Comparison of ENCODE assay signal across 11 cellular contexts in genomic region chr3:172209333-172210321, GRCh38.
DNase-seq lines count a peak whose midpoint lies in the region; ATAC-seq and TF ChIP-seq lines count a peak whose summit lies in the region.
"Had no signal": no experiment of that assay in that cellular context is flagged by ENCODE, and none has a peak within 500 bp of the region (broad histone marks: within the 10 kb centered on the region; RNA-seq: fewer than 3 reads in every experiment).

No MANE protein-coding gene starts in this region.

- no peak overlapping the region for H3K4me3 Mint-ChIP-seq in stimulated activated naive CD8-positive, alpha-beta T cell treated with anti-CD3 and anti-CD28 coated beads, Interleukin-15, amount 100 ng/mL, for 72 hours
- H3K4me3 Mint-ChIP-seq in neural crest cell (peak overlapping the region; percentile 49), glutamatergic neuron (ENCODE audit: unreplicated experiment) (no peak overlapping the region)
- H3K4me3 Mint-ChIP-seq: T-helper 1 cell treated with Interleukin-12 subunit alpha and Interleukin-12 subunit beta and Interleukin-4 antibody, amounts not matched to agents 30 μg/mL and 1 μg/mL, for 36 hours had no signal

- H3K27ac ChIP-seq in aorta (ENCODE audit: low read depth in 1 of 2, low read length in 2 of 2): peak overlapping the region; percentile 78 to 91

- peak; percentile 41 for ATAC-seq in stimulated activated naive CD8-positive, alpha-beta T cell treated with anti-CD3 and anti-CD28 coated beads, Interleukin-15, amount 100 ng/mL, for 72 hours
- ATAC-seq in stimulated activated naive CD8-positive, alpha-beta T cell treated with anti-CD3 and anti-CD28 coated beads, Interleukin-15, Interleukin-2, amounts not matched to agents 100 U/mL and 50 U/mL, for 24 hours: no peak
- peak; percentile 88 for ATAC-seq in aorta (ENCODE audit: low FRiP score)

- no peak overlapping the region for H3K4me3 ChIP-seq in aorta (ENCODE audit: low read length in 2 of 2)
- H3K4me3 ChIP-seq: adrenal gland had no signal

- 6 to 12% methylated on average over 28 of the region's 28 CpGs for WGBS in aorta, 2 donors

- H3K9me3 Mint-ChIP-seq in stimulated activated naive CD8-positive, alpha-beta T cell treated with anti-CD3 and anti-CD28 coated beads, Interleukin-15, amount 100 ng/mL, for 72 hours: peaks cover 4 to 9% of the 10 kb centered on the region in 2 donors
- H3K9me3 Mint-ChIP-seq in neural crest cell (no peaks in the 10 kb centered on the region), glutamatergic neuron (ENCODE audit: unreplicated experiment) (no peaks in the 10 kb centered on the region)

- TF ChIP-seq CTCF in neural crest cell (conservative IDR thresholded peaks at IDR 0.05): no peak
- TF ChIP-seq CTCF in glutamatergic neuron (IDR thresholded peaks at IDR 0.05; ENCODE audit: partially characterized antibody, unreplicated experiment): no peak

- no peaks in the 10 kb centered on the region for H3K27me3 Mint-ChIP-seq in stimulated activated naive CD8-positive, alpha-beta T cell treated with anti-CD3 and anti-CD28 coated beads, Interleukin-15, amount 100 ng/mL, for 72 hours
- H3K27me3 Mint-ChIP-seq in neural crest cell (ENCODE audit: low read depth): no peaks in the 10 kb centered on the region
- no peaks in the 10 kb centered on the region for H3K27me3 Mint-ChIP-seq in glutamatergic neuron (ENCODE audit: unreplicated experiment)

- no peak for DNase-seq in stimulated activated naive CD8-positive, alpha-beta T cell treated with anti-CD3 and anti-CD28 coated beads, Interleukin-15, amount 100 ng/mL, for 72 hours
- DNase-seq in stimulated activated naive CD8-positive, alpha-beta T cell treated with anti-CD3 and anti-CD28 coated beads, Interleukin-15, Interleukin-2, amounts not matched to agents 100 U/mL and 50 U/mL, for 24 hours: no peak
- DNase-seq in glomerular visceral epithelial cell (ENCODE audit: extremely low spot score) (peak; percentile 84), neural crest cell (ENCODE audit: low read depth, low spot score) (no peak), aorta (peak; percentile 89 to 92), NCI-H2107 (lab: John Stamatoyannopoulos, UW) (no peak), HuH-7.5 (ENCODE audit: low spot score) (no peak), glutamatergic neuron (no peak)
- DNase-seq: adrenal gland, NCI-H748 treated with DMSO at 0.1 percent for 48 hours had no signal

- no peaks in the 10 kb centered on the region for H3K27me3 ChIP-seq in aorta (ENCODE audit: control insufficient read depth in 1 of 2, insufficient read depth in 2 of 2, low read length in 1 of 2)
- H3K27me3 ChIP-seq: adrenal gland had no signal

- intact Hi-C loops in aorta (cut with DNase I): loop anchor here (1.0 to 10.0 kb wide), 7 partner anchors 38 to 167 kb away; no protein-coding TSS in a partner anchor

- H3K27ac Mint-ChIP-seq in stimulated activated naive CD8-positive, alpha-beta T cell treated with anti-CD3 and anti-CD28 coated beads, Interleukin-15, amount 100 ng/mL, for 72 hours: no peak overlapping the region
- H3K27ac Mint-ChIP-seq in neural crest cell (ENCODE audit: unreplicated experiment) (no peak overlapping the region), glutamatergic neuron (ENCODE audit: unreplicated experiment) (no peak overlapping the region)
- H3K27ac Mint-ChIP-seq: T-helper 1 cell treated with Interleukin-12 subunit alpha and Interleukin-12 subunit beta and Interleukin-4 antibody, amounts not matched to agents 30 μg/mL and 1 μg/mL, for 36 hours had no signal

- H3K36me3 Mint-ChIP-seq in neural crest cell (ENCODE audit: low read depth) (no peaks in the 10 kb centered on the region), glutamatergic neuron (ENCODE audit: unreplicated experiment) (no peaks in the 10 kb centered on the region)

- H3K9me3 ChIP-seq in aorta (ENCODE audit: control insufficient read depth, low read length): no peaks in the 10 kb centered on the region
- H3K9me3 ChIP-seq: adrenal gland had no signal

- no peaks in the 10 kb centered on the region for H3K36me3 ChIP-seq in aorta (ENCODE audit: control insufficient read depth in 1 of 2, insufficient read depth in 2 of 2, low read length in 1 of 2)
- H3K36me3 ChIP-seq: adrenal gland had no signal

- H3K4me1 ChIP-seq in aorta (ENCODE audit: control insufficient read depth in 1 of 2, insufficient read depth in 2 of 2, low read length in 2 of 2): peaks cover 6 to 15% of the 10 kb centered on the region in 2 donors

- H3K4me1 Mint-ChIP-seq in stimulated activated naive CD8-positive, alpha-beta T cell treated with anti-CD3 and anti-CD28 coated beads, Interleukin-15, amount 100 ng/mL, for 72 hours: peaks cover 13% of the 10 kb centered on the region
- H3K4me1 Mint-ChIP-seq in neural crest cell: peaks cover 15% of the 10 kb centered on the region
- no peaks in the 10 kb centered on the region for H3K4me1 Mint-ChIP-seq in glutamatergic neuron (ENCODE audit: low read depth, unreplicated experiment)

Comparison
In these comparisons a context has a peak if more than half of its experiments do, and no peak if none do; other contexts are left out.
1. DNase-seq: peak in glomerular visceral epithelial cell (single experiment) and aorta (2 of 2); none in stimulated activated naive CD8-positive, alpha-beta T cell treated with anti-CD3 and anti-CD28 coated beads, Interleukin-15, amount 100 ng/mL, for 72 hours (0 of 2), stimulated activated naive CD8-positive, alpha-beta T cell treated with anti-CD3 and anti-CD28 coated beads, Interleukin-15, Interleukin-2, amounts not matched to agents 100 U/mL and 50 U/mL, for 24 hours (single experiment), neural crest cell (single experiment), NCI-H2107 (single experiment), HuH-7.5 (single experiment) and glutamatergic neuron (single experiment).